Comparison of ENCODE assay signal across 8 cellular contexts in genomic region chr15:79184465-79184892, GRCh38.
DNase-seq lines count a peak whose midpoint lies in the region; ATAC-seq and TF ChIP-seq lines count a peak whose summit lies in the region.

No MANE protein-coding gene starts in this region.

- no peak overlapping the region for H3K27ac Mint-ChIP-seq in WTC11

- peak; percentile 90 for TF ChIP-seq CTCF in WTC11 (IDR thresholded peaks at IDR 0.05)

- POLR2A ChIA-PET in WTC11 (lab: Charles Lee): interaction anchor here (1.0 kb wide), 1 partner anchor 155 kb away, joined by 3 read pairs; no protein-coding TSS in a partner anchor

- ATAC-seq in WTC11: peak; percentile 75
- ATAC-seq in HG03439 (IDR thresholded peaks at IDR 0.05; ENCODE audit: unreplicated experiment): no peak

- no peak overlapping the region for H3K27ac ChIP-seq in caudate nucleus (ENCODE audit: low read depth, low read length)

- H3K36me3 Mint-ChIP-seq in WTC11: no peaks in the 10 kb centered on the region

- peaks cover 4% of the 10 kb centered on the region for H3K4me1 Mint-ChIP-seq in WTC11

- DNase-seq in NCI-H2196 (lab: John Stamatoyannopoulos, UW; ENCODE audit: unreplicated experiment) (peak; percentile 31), NCI-H2196 treated with DMSO at 0.1 percent for 48 hours (lab: John Stamatoyannopoulos, UW; ENCODE audit: unreplicated experiment) (no peak), NCI-H1694 treated with DMSO at 0.1 percent for 48 hours (lab: John Stamatoyannopoulos, UW) (peak; percentile 41), WTC11 (ENCODE audit: low spot score) (peak; percentile 80), caudate nucleus (lab: John Stamatoyannopoulos, UW) (peak in 57 of 61 donors; percentile 2 to 82 (median 34)), kidney glomerular epithelial cell (lab: John Stamatoyannopoulos, UW) (peak; percentile 45)
- peak; percentile 66 for DNase-seq in stimulated activated CD4-positive, alpha-beta T cell treated with anti-CD3 and anti-CD28 coated beads, Interleukin-1b, Interleukin-23, amount 100 ng/mL, for 48 hours

- no peak overlapping the region for H3K4me3 Mint-ChIP-seq in WTC11

- H3K9me3 Mint-ChIP-seq in WTC11: no peaks in the 10 kb centered on the region

- peaks cover 12% of the 10 kb centered on the region for H3K27me3 Mint-ChIP-seq in WTC11 (ENCODE audit: low read depth)

- CTCF ChIA-PET in WTC11 (lab: Charles Lee): interaction anchor here (0.5 to 11.1 kb wide), 84 partner anchors 8 to 412 kb away, joined by 3 to 276 read pairs (median 5); partner anchors contain the start of genes ADAMTS7, ANKRD34C, CTSH and RASGRF1

TF ChIP-seq in WTC11, 78 proteins besides CTCF, POLR2A, EP300 and RAD21:
- TF ChIP-seq AR (CRISPR knock-in tag; IDR thresholded peaks at IDR 0.05) (no peak), SOX15 (CRISPR knock-in tag; IDR thresholded peaks at IDR 0.05) (no peak), ZNF219 (CRISPR knock-in tag; IDR thresholded peaks at IDR 0.05; ENCODE audit: borderline replicate concordance) (no peak), ZSCAN18 (CRISPR knock-in tag; IDR thresholded peaks at IDR 0.05) (no peak), SP1 (CRISPR knock-in tag; conservative IDR thresholded peaks at IDR 0.05) (no peak), MXD4 (CRISPR knock-in tag; IDR thresholded peaks at IDR 0.05; ENCODE audit: borderline replicate concordance) (no peak), NFATC4 (CRISPR knock-in tag; IDR thresholded peaks at IDR 0.05) (no peak), NR1H2 (CRISPR knock-in tag; IDR thresholded peaks at IDR 0.05) (no peak), SMAD3 (CRISPR knock-in tag; IDR thresholded peaks at IDR 0.05; ENCODE audit: borderline replicate concordance) (no peak), NFE2L1 (CRISPR knock-in tag; IDR thresholded peaks at IDR 0.05) (no peak), ELF4 (CRISPR knock-in tag; IDR thresholded peaks at IDR 0.05; ENCODE audit: low read depth) (no peak), ETV6 (CRISPR knock-in tag; IDR thresholded peaks at IDR 0.05) (no peak), PRRX2 (CRISPR knock-in tag; IDR thresholded peaks at IDR 0.05) (no peak), ZNF425 (CRISPR knock-in tag; conservative IDR thresholded peaks at IDR 0.05) (no peak), ZBTB43 (CRISPR knock-in tag; IDR thresholded peaks at IDR 0.05) (no peak)
